Comparison of ENCODE assay signal across 22 cellular contexts in the genomic region with DNA sequence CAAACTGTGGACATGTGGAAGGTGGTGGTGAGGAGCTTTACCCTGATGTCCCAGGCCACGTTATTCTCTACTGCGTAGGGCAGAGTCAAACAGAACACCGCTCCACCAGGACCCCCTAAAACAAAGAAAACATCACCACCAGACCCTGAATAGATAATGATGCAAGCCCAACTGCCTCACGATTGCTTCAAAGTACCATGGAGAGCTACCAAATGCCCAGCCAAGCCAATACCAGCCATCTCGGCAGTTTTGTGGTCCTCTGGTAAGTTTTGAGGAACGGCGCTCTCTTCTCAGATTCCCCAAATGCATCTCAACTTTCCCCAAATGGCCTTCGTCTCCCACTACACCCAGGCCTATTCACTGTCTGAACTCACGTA. TPM values are rescaled to one million over a fixed set of nuclear protein-coding genes. Genes with fewer than 3 reads are reported as not detected.
A peak's percentile ranks its signal among the peaks of the same experiment; 100 is the strongest.
DNase-seq lines count a peak whose midpoint lies in the region; ATAC-seq and TF ChIP-seq lines count a peak whose summit lies in the region.
"Had no signal": no experiment of that assay in that cellular context is flagged by ENCODE, and none has a peak within 500 bp of the region (broad histone marks: within the 10 kb centered on the region; RNA-seq: fewer than 3 reads in every experiment).

No MANE protein-coding gene starts in this region.

- H3K27me3 Mint-ChIP-seq in activated naive CD4-positive, alpha-beta T cell treated with anti-CD3 and anti-CD28 coated beads, Interleukin-2, amount 10 ng/mL, durations not matched to agents 7 days and 5 days, result no peaks in the 10 kb centered on the region
- H3K27me3 Mint-ChIP-seq in immature natural killer cell (ENCODE audit: low read depth in 3 of 3), result peaks cover 0 to 1% (median 0%) of the 10 kb centered on the region in 3 donors
- no peaks in the 10 kb centered on the region for H3K27me3 Mint-ChIP-seq in stimulated activated memory B cell treated with anti-CD40 and anti-IgM and Interleukin-4, amounts not matched to agents 10 μg/mL and 1 μg/mL and 100 μg/mL, for 72 hours

- H3K36me3 Mint-ChIP-seq in activated naive CD4-positive, alpha-beta T cell treated with anti-CD3 and anti-CD28 coated beads, Interleukin-2, amount 10 ng/mL, durations not matched to agents 7 days and 5 days, result peaks cover 34% of the 10 kb centered on the region
- H3K36me3 Mint-ChIP-seq in activated naive CD4-positive, alpha-beta T cell treated with anti-CD3 and anti-CD28 coated beads, Interleukin-2, amount 50 U/mL, for 72 hours, result peaks cover 26 to 30% of the 10 kb centered on the region in 2 donors
- H3K36me3 Mint-ChIP-seq in immature natural killer cell, result no peaks in the 10 kb centered on the region
- H3K36me3 Mint-ChIP-seq in stimulated activated memory B cell treated with anti-CD40 and anti-IgM and Interleukin-4, amounts not matched to agents 10 μg/mL and 1 μg/mL and 100 μg/mL, for 72 hours, result peaks cover 26% of the 10 kb centered on the region

- no peaks in the 10 kb centered on the region for H3K9me3 Mint-ChIP-seq in activated naive CD4-positive, alpha-beta T cell treated with anti-CD3 and anti-CD28 coated beads, Interleukin-2, amount 10 ng/mL, durations not matched to agents 7 days and 5 days
- no peaks in the 10 kb centered on the region for H3K9me3 Mint-ChIP-seq in activated naive CD4-positive, alpha-beta T cell treated with anti-CD3 and anti-CD28 coated beads, Interleukin-2, amount 50 U/mL, for 72 hours
- no peaks in the 10 kb centered on the region for H3K9me3 Mint-ChIP-seq in immature natural killer cell
- no peaks in the 10 kb centered on the region for H3K9me3 Mint-ChIP-seq in stimulated activated memory B cell treated with anti-CD40 and anti-IgM and Interleukin-4, amounts not matched to agents 10 μg/mL and 1 μg/mL and 100 μg/mL, for 72 hours
- H3K9me3 Mint-ChIP-seq: T-helper 2 cell treated with Interferon-gamma antibody and Interleukin-4, amounts not matched to agents 5 μg/mL and 100 μg/mL, for 36 hours had no signal

- no peak for ATAC-seq in activated naive CD4-positive, alpha-beta T cell treated with anti-CD3 and anti-CD28 coated beads, Interleukin-2, amount 50 U/mL, for 72 hours
- no peak for ATAC-seq in stimulated activated memory B cell treated with anti-CD40 and anti-IgM and Interleukin-4, amounts not matched to agents 10 μg/mL and 1 μg/mL and 100 μg/mL, for 72 hours
- no peak for ATAC-seq in HG03139 (IDR thresholded peaks at IDR 0.05; ENCODE audit: unreplicated experiment)
- ATAC-seq: lower lobe of right lung had no signal

- no peak overlapping the region for H3K4me3 Mint-ChIP-seq in activated naive CD4-positive, alpha-beta T cell treated with anti-CD3 and anti-CD28 coated beads, Interleukin-2, amount 10 ng/mL, durations not matched to agents 7 days and 5 days
- H3K4me3 Mint-ChIP-seq in immature natural killer cell, result peak overlapping the region in 1 of 5 donors; percentile 56
- no peak overlapping the region for H3K4me3 Mint-ChIP-seq in stimulated activated memory B cell treated with anti-CD40 and anti-IgM and Interleukin-4, amounts not matched to agents 10 μg/mL and 1 μg/mL and 100 μg/mL, for 72 hours
- H3K4me3 Mint-ChIP-seq: T-helper 2 cell treated with Interferon-gamma antibody and Interleukin-4, amounts not matched to agents 5 μg/mL and 100 μg/mL, for 36 hours had no signal

- H3K4me1 Mint-ChIP-seq in activated naive CD4-positive, alpha-beta T cell treated with anti-CD3 and anti-CD28 coated beads, Interleukin-2, amount 10 ng/mL, durations not matched to agents 7 days and 5 days, result peaks cover 74% of the 10 kb centered on the region
- peaks cover 69 to 93% of the 10 kb centered on the region in 2 donors for H3K4me1 Mint-ChIP-seq in immature natural killer cell
- H3K4me1 Mint-ChIP-seq in stimulated activated memory B cell treated with anti-CD40 and anti-IgM and Interleukin-4, amounts not matched to agents 10 μg/mL and 1 μg/mL and 100 μg/mL, for 72 hours, result peaks cover 80% of the 10 kb centered on the region

- no peak for DNase-seq in activated naive CD4-positive, alpha-beta T cell treated with anti-CD3 and anti-CD28 coated beads, Interleukin-2, amount 10 ng/mL, durations not matched to agents 7 days and 5 days
- no peak for DNase-seq in activated naive CD4-positive, alpha-beta T cell treated with anti-CD3 and anti-CD28 coated beads, Interleukin-2, amount 50 U/mL, for 72 hours (ENCODE audit: low spot score in 2 of 2)
- DNase-seq in immature natural killer cell, result no peak
- DNase-seq in Kasumi-1 (lab: John Stamatoyannopoulos, UW), result no peak
- no peak for DNase-seq in dedifferentiated amniotic fluid mesenchymal stem cell (ENCODE audit: extremely low spot score)
- DNase-seq: activated CD4-positive, CD25-positive, alpha-beta regulatory T cell; activated effector memory CD4-positive, alpha-beta T cell treated with Interleukin-2 at 50 U/mL for 16 hours; DMS53; effector CD4-positive, alpha-beta T cell; foreskin melanocyte; GF-D8; hippocampal formation; Karpas-422; lower lobe of right lung; NCI-H1048; NCI-H2029 treated with DMSO at 0.1 percent for 48 hours; stimulated activated naive CD4-positive, alpha-beta T cell; transverse colon had no signal

- H3K27ac Mint-ChIP-seq in activated naive CD4-positive, alpha-beta T cell treated with anti-CD3 and anti-CD28 coated beads, Interleukin-2, amount 10 ng/mL, durations not matched to agents 7 days and 5 days, result peak overlapping the region; percentile 22
- peak overlapping the region in 1 of 2 donors; percentile 39 for H3K27ac Mint-ChIP-seq in activated naive CD4-positive, alpha-beta T cell treated with anti-CD3 and anti-CD28 coated beads, Interleukin-2, amount 50 U/mL, for 72 hours
- H3K27ac Mint-ChIP-seq in immature natural killer cell, result peak overlapping the region; percentile 51 to 77 (median 62)
- H3K27ac Mint-ChIP-seq in stimulated activated memory B cell treated with anti-CD40 and anti-IgM and Interleukin-4, amounts not matched to agents 10 μg/mL and 1 μg/mL and 100 μg/mL, for 72 hours, result peak overlapping the region; percentile 31
- H3K27ac Mint-ChIP-seq: T-helper 2 cell treated with Interferon-gamma antibody and Interleukin-4, amounts not matched to agents 5 μg/mL and 100 μg/mL, for 36 hours had no signal

- CTCF ChIA-PET in activated naive CD4-positive, alpha-beta T cell treated with anti-CD3 and anti-CD28 coated beads, Interleukin-2, amount 10 ng/mL, durations not matched to agents 7 days and 5 days (lab: Charles Lee), result interaction anchor here (1.0 kb wide), 2 partner anchors 10 to 283 kb away, joined by 3 read pairs; partner anchors contain the start of gene RPL36

TF ChIP-seq in PFSK-1, 5 proteins besides CTCF, POLR2A, EP300 and RAD21:
- TF ChIP-seq, protein P1, sequence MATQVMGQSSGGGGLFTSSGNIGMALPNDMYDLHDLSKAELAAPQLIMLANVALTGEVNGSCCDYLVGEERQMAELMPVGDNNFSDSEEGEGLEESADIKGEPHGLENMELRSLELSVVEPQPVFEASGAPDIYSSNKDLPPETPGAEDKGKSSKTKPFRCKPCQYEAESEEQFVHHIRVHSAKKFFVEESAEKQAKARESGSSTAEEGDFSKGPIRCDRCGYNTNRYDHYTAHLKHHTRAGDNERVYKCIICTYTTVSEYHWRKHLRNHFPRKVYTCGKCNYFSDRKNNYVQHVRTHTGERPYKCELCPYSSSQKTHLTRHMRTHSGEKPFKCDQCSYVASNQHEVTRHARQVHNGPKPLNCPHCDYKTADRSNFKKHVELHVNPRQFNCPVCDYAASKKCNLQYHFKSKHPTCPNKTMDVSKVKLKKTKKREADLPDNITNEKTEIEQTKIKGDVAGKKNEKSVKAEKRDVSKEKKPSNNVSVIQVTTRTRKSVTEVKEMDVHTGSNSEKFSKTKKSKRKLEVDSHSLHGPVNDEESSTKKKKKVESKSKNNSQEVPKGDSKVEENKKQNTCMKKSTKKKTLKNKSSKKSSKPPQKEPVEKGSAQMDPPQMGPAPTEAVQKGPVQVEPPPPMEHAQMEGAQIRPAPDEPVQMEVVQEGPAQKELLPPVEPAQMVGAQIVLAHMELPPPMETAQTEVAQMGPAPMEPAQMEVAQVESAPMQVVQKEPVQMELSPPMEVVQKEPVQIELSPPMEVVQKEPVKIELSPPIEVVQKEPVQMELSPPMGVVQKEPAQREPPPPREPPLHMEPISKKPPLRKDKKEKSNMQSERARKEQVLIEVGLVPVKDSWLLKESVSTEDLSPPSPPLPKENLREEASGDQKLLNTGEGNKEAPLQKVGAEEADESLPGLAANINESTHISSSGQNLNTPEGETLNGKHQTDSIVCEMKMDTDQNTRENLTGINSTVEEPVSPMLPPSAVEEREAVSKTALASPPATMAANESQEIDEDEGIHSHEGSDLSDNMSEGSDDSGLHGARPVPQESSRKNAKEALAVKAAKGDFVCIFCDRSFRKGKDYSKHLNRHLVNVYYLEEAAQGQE (IDR thresholded peaks at IDR 0.05; ENCODE audit: insufficient read depth in 1 of 2, low read depth in 2 of 2, low read length in 2 of 2), result peak; percentile 76 to 90
- TF ChIP-seq FOXP2 (optimal IDR thresholded peaks at IDR 0.05; ENCODE audit: borderline replicate concordance, extremely low read depth, extremely low read length, insufficient read depth), result no peak

RNA-seq across cellular contexts. Expression of gene RANBP3, which starts 5.6 kb away (rescaled TPM):
- 100 to 1,000 TPM in 1 of 2 donors, 10 to 100 TPM in 1; 89.6 to 112 TPM for total RNA-seq in activated naive CD4-positive, alpha-beta T cell treated with anti-CD3 and anti-CD28 coated beads, Interleukin-2, amount 50 U/mL, for 72 hours
- polyA plus RNA-seq in PFSK-1 (2012; ENCODE audit: insufficient read length, low read depth), result 114 TPM
- polyA plus RNA-seq in immature natural killer cell, result 10 to 100 TPM in 1 of 3 donors, 1 to 10 TPM in 2; 3.2 to 14.5 (median 4.4) TPM

RNA-seq across cellular contexts. Expression of gene CAPS, which starts 58.3 kb away (rescaled TPM):
- total RNA-seq in activated naive CD4-positive, alpha-beta T cell treated with anti-CD3 and anti-CD28 coated beads, Interleukin-2, amount 50 U/mL, for 72 hours, result 1 to 10 TPM; 5.1 to 6.0 TPM
- polyA plus RNA-seq in PFSK-1 (2012; ENCODE audit: insufficient read length, low read depth), result 3.8 TPM
- 1 to 10 TPM in 2 of 3 donors, under 1 TPM in 1; 0.32 to 4.1 (median 2.2) TPM for polyA plus RNA-seq in immature natural killer cell
